Comparison of ENCODE assay signal across 23 cellular contexts in the genomic region with DNA sequence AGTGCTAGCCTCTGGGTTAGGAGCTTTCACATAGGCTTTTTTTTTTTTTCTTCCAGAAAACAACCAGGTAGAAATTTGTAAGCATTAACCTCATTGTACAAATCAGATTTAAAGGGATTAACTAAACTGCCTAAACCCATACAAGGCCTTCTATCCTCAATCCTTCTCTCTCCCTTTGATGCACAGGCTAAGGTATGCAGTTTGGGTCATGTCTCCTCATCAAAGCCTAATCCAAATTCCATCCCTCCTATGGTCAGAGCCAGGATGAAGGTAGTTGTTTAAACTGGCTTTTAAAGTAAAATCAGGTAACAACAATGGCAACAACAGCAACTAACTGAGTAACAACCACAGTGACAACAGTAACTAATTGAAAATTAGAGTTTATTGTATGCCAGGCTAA.
"Had no signal": no experiment of that assay in that cellular context is flagged by ENCODE, and none has a peak within 500 bp of the region (broad histone marks: within the 10 kb centered on the region; RNA-seq: fewer than 3 reads in every experiment).

No MANE protein-coding gene starts in this region.

- H3K4me1 ChIP-seq: colonic mucosa, esophagus muscularis mucosa, foreskin keratinocyte, gastroesophageal sphincter, heart left ventricle, left lung, lower lobe of right lung had no signal

- H3K27ac Mint-ChIP-seq: dendritic cell treated with granulocyte-macrophage colony-stimulating factor and Interleukin-4, amounts not matched to agents 40 ng/mL and 50 ng/mL, for 4 days; effector memory CD8-positive, alpha-beta T cell; mesothelial cell of epicardium; naive B cell had no signal

- H3K27me3 Mint-ChIP-seq: dendritic cell treated with granulocyte-macrophage colony-stimulating factor and Interleukin-4, amounts not matched to agents 40 ng/mL and 50 ng/mL, for 4 days; effector memory CD8-positive, alpha-beta T cell; naive B cell had no signal

- H3K4me1 Mint-ChIP-seq: mesothelial cell of epicardium, naive B cell had no signal

- H3K4me2 ChIP-seq: hepatocyte had no signal

- H3K27me3 ChIP-seq: colonic mucosa, esophagus muscularis mucosa, foreskin keratinocyte, gastroesophageal sphincter, heart left ventricle, hepatocyte, left lung had no signal

- H3K4me3 ChIP-seq: colonic mucosa, esophagus muscularis mucosa, gastroesophageal sphincter, heart left ventricle, hepatocyte, left lung, lower lobe of right lung, mucosa of descending colon had no signal

- H2AFZ ChIP-seq: hepatocyte had no signal

- H3K36me3 Mint-ChIP-seq: mesothelial cell of epicardium, naive B cell had no signal

- H3K9me3 ChIP-seq: colonic mucosa, esophagus muscularis mucosa, gastroesophageal sphincter, lower lobe of right lung, mucosa of descending colon had no signal

- H3K4me3 Mint-ChIP-seq: dendritic cell treated with granulocyte-macrophage colony-stimulating factor and Interleukin-4, amounts not matched to agents 40 ng/mL and 50 ng/mL, for 4 days; effector memory CD8-positive, alpha-beta T cell; mesothelial cell of epicardium; naive B cell had no signal

- DNase-seq: colonic mucosa; cortex of kidney; effector CD8-positive, alpha-beta T cell; effector memory CD8-positive, alpha-beta T cell; foreskin keratinocyte; heart left ventricle; hypothalamus; left cardiac atrium; left lung; left ventricle myocardium superior; lower lobe of right lung; mesenchymal stem cell; mucosa of descending colon; naive B cell had no signal

- H3K27ac ChIP-seq: colonic mucosa, esophagus muscularis mucosa, foreskin keratinocyte, gastroesophageal sphincter, heart left ventricle, hepatocyte, left lung, lower lobe of right lung had no signal

- H3K36me3 ChIP-seq: colonic mucosa, esophagus muscularis mucosa, gastroesophageal sphincter, heart left ventricle, left lung, lower lobe of right lung had no signal

- H3K79me2 ChIP-seq: hepatocyte had no signal

- FAIRE-seq: endothelial cell of umbilical vein, frontal cortex, islet of Langerhans, keratinocyte had no signal

- ATAC-seq: effector memory CD8-positive, alpha-beta T cell; foreskin keratinocyte; gastroesophageal sphincter; heart left ventricle; left cardiac atrium; left lung; left ventricle myocardium superior; lower lobe of right lung; mucosa of descending colon had no signal
